In genomic region chr4:6748286-6748685, GRCh38 we compare ENCODE assay signal across 27 cellular contexts. TPM values are rescaled to one million over a fixed set of nuclear protein-coding genes. Genes with fewer than 3 reads are reported as not detected.
A peak's percentile ranks its signal among the peaks of the same experiment; 100 is the strongest.
DNase-seq lines count a peak whose midpoint lies in the region; ATAC-seq, FAIRE-seq and TF ChIP-seq lines count a peak whose summit lies in the region.
"Had no signal": no experiment of that assay in that cellular context is flagged by ENCODE, and none has a peak within 500 bp of the region (broad histone marks: within the 10 kb centered on the region; RNA-seq: fewer than 3 reads in every experiment).

No MANE protein-coding gene starts in this region.

- no TSS peak for BruUV-seq in MCF 10A (replicated peaks; lab: Mats Ljungman, UMichigan)
- no TSS peak for BruUV-seq in HepG2 (replicated peaks; lab: Mats Ljungman, UMichigan)

- H3K79me2 ChIP-seq in HepG2 (ENCODE audit: insufficient read depth, low read length) = no peaks in the 10 kb centered on the region

- H3K27me3 Mint-ChIP-seq in MCF 10A (ENCODE audit: insufficient read depth, unreplicated experiment) = no peaks in the 10 kb centered on the region
- H3K27me3 Mint-ChIP-seq: stimulated activated naive CD8-positive, alpha-beta T cell treated with anti-CD3 and anti-CD28 coated beads, Interleukin-15, amount 100 ng/mL, for 72 hours had no signal

- POLR2A ChIA-PET in MCF 10A (lab: Yijun Ruan, JAX) (interaction anchor here (1.3 to 2.0 kb wide), 2 partner anchors 16 to 20 kb away, joined by 4 to 15 read pairs; no protein-coding TSS in a partner anchor), HepG2 (lab: Yijun Ruan, JAX) (interaction anchor here (1.2 to 9.9 kb wide), 5 partner anchors 14 to 145 kb away, joined by 4 to 207 read pairs (median 18); no protein-coding TSS in a partner anchor)

- no peak for ATAC-seq in HepG2
- no peak for ATAC-seq in pancreas
- no peak for ATAC-seq in HG03196 (IDR thresholded peaks at IDR 0.05; ENCODE audit: unreplicated experiment)
- ATAC-seq: gastroesophageal sphincter; stimulated activated naive CD8-positive, alpha-beta T cell treated with anti-CD3 and anti-CD28 coated beads, Interleukin-15, amount 100 ng/mL, for 72 hours had no signal

- intact Hi-C loops in breast epithelium (cut with DNase I; ENCODE audit: low total_unique reads) (no loop called here), MCF 10A (cut with micrococcal nuclease) (no loop called here), HepG2 (cut with micrococcal nuclease; ENCODE audit: unreplicated experiment) (no loop called here), pancreas (cut with DNase I) (no loop called here)

- FAIRE-seq in HepG2 (lab: Jason Lieb, UNC) (no peak), pancreas (lab: Jason Lieb, UNC) (no peak)
- FAIRE-seq: G401.6, RCC 7860 had no signal

- TF ChIP-seq CTCF in breast epithelium (IDR thresholded peaks at IDR 0.05) (no peak), MCF 10A (IDR thresholded peaks at IDR 0.05; ENCODE audit: unreplicated experiment) (no peak), HepG2 (CRISPR knock-in tag; IDR thresholded peaks at IDR 0.05) (peak; percentile 13; the same call in 1 of the 2 replicates), pancreas (IDR thresholded peaks at IDR 0.05) (no peak)

- no peaks in the 10 kb centered on the region for H3K27me3 ChIP-seq in breast epithelium
- H3K27me3 ChIP-seq in HepG2 (ENCODE audit: control insufficient read depth in 1 of 2, insufficient read depth in 2 of 2, low read length in 2 of 2) = no peaks in the 10 kb centered on the region; a peak in 1 of 5 replicates
- no peaks in the 10 kb centered on the region for H3K27me3 ChIP-seq in pancreas
- H3K27me3 ChIP-seq: gastroesophageal sphincter, SJCRH30, spleen had no signal

- no peak for DNase-seq in breast epithelium (ENCODE audit: low spot score in 2 of 2)
- no peak for DNase-seq in MCF 10A (ENCODE audit: unreplicated experiment)
- DNase-seq in HepG2 (ENCODE audit: low spot score) = no peak
- no peak for DNase-seq in pancreas
- DNase-seq in activated CD4-positive, alpha-beta T cell treated with anti-CD3 and anti-CD28 coated beads for 48 hours = no peak
- DNase-seq in activated T-cell treated with anti-CD3 and anti-CD28 coated beads, Interleukin-2, amount 50 U/mL, for 1 hour = no peak
- DNase-seq in GM19240 (ENCODE audit: insufficient read length, low spot score) = no peak
- DNase-seq: activated CD4-positive, alpha-beta T cell treated with anti-CD3 and anti-CD28 coated beads, Interleukin-2, amount 50 U/mL, for 48 hours; activated CD4-positive, CD25-positive, alpha-beta regulatory T cell; activated naive CD4-positive, alpha-beta T cell; Calu3; H9; MM.1S; NCI-H1930; NCI-H2171 treated with DMSO at 0.1 percent for 48 hours; NCI-H526 treated with DMSO at 0.1 percent for 48 hours; SJCRH30; spleen; stimulated activated CD4-positive, alpha-beta T cell treated with anti-CD3 and anti-CD28 coated beads, Interleukin-2, amount 100 ng/mL, for 24 hours; stimulated activated CD8-positive, alpha-beta memory T cell treated with anti-CD3 and anti-CD28 coated beads, Interleukin-4, amount 100 ng/mL, for 48 hours; stimulated activated naive CD8-positive, alpha-beta T cell treated with anti-CD3 and anti-CD28 coated beads, Interleukin-15, amount 100 ng/mL, for 72 hours had no signal

- CTCF ChIA-PET in MCF 10A (lab: Yijun Ruan, JAX) (interaction anchor here (0.7 to 1.3 kb wide), 3 partner anchors 15 to 126 kb away, joined by 3 to 5 read pairs (median 4); no protein-coding TSS in a partner anchor), HepG2 (lab: Yijun Ruan, JAX; ENCODE audit: low intra/inter-chr PET ratio, low total read pairs) (no interaction called here)

- in situ Hi-C loops in HepG2 (cut with HindIII; ENCODE audit: extremely low pct_ligation_motif_present, low pct_unique_long_range_greater_than_20kb) = no loop called here

- TF ChIP-seq POLR2A in breast epithelium (IDR thresholded peaks at IDR 0.05) (no peak), HepG2 (IDR thresholded peaks at IDR 0.05; ENCODE audit: insufficient read depth in 1 of 2, low read depth in 2 of 2, low read length in 2 of 2) (no peak)

- H3K9me3 ChIP-seq in breast epithelium (no peaks in the 10 kb centered on the region), HepG2 (ENCODE audit: low read length) (no peaks in the 10 kb centered on the region), pancreas (no peaks in the 10 kb centered on the region)
- H3K9me3 ChIP-seq: gastroesophageal sphincter, SJCRH30, spleen had no signal

- H3K27ac ChIP-seq in breast epithelium (peak overlapping the region; percentile 76 to 85), HepG2 (ENCODE audit: extremely low read length, insufficient read depth, low read length) (no peak overlapping the region), pancreas (peak overlapping the region; percentile 60 to 84 (median 76))
- H3K27ac ChIP-seq: KMS-11 had no signal

- no peak overlapping the region for H3K27ac Mint-ChIP-seq in MCF 10A (ENCODE audit: low read depth, unreplicated experiment)
- H3K27ac Mint-ChIP-seq: H9; stimulated activated naive CD8-positive, alpha-beta T cell treated with anti-CD3 and anti-CD28 coated beads, Interleukin-15, amount 100 ng/mL, for 72 hours had no signal

- H2AFZ ChIP-seq in HepG2 (ENCODE audit: low read length) = no peak overlapping the region

- no peaks in the 10 kb centered on the region for H3K36me3 Mint-ChIP-seq in MCF 10A (ENCODE audit: insufficient read depth, unreplicated experiment)

- H3K4me3 Mint-ChIP-seq in MCF 10A (ENCODE audit: unreplicated experiment) = no peak overlapping the region
- H3K4me3 Mint-ChIP-seq: H9; stimulated activated naive CD8-positive, alpha-beta T cell treated with anti-CD3 and anti-CD28 coated beads, Interleukin-15, amount 100 ng/mL, for 72 hours had no signal

- no peaks in the 10 kb centered on the region for H3K9me3 Mint-ChIP-seq in MCF 10A (ENCODE audit: unreplicated experiment)
- H3K9me3 Mint-ChIP-seq: H9; stimulated activated naive CD8-positive, alpha-beta T cell treated with anti-CD3 and anti-CD28 coated beads, Interleukin-15, amount 100 ng/mL, for 72 hours had no signal

- H3K9ac ChIP-seq in HepG2 (ENCODE audit: insufficient read depth, low read depth, low read length) = 0 out of 2 replicates have a peak overlapping the region, but pooled peaks have one; percentile 65
- H3K9ac ChIP-seq: KMS-11 had no signal

- 53% methylated on average over 6 of the region's 9 CpGs for WGBS in HepG2 (ENCODE audit: low lambda C conversion rate)
- WGBS in pancreas, 2 donors = 76 to 83% methylated on average over 9 of the region's 9 CpGs

- H3K4me1 ChIP-seq in breast epithelium (peaks cover 19 to 27% of the 10 kb centered on the region in 2 donors), HepG2 (ENCODE audit: insufficient read depth, low read length) (peaks cover 76% of the 10 kb centered on the region), pancreas (peaks cover 7 to 14% (median 9%) of the 10 kb centered on the region in 3 donors)

- peak overlapping the region; percentile 82 for H3K4me2 ChIP-seq in HepG2 (ENCODE audit: low read depth, low read length)
- H3K4me2 ChIP-seq: KMS-11 had no signal

- TF ChIP-seq RAD21 in HepG2 (CRISPR knock-in tag; IDR thresholded peaks at IDR 0.05) = no peak

- H4K20me1 ChIP-seq in HepG2 (ENCODE audit: insufficient read depth, low read length) = no peaks in the 10 kb centered on the region

- TF ChIP-seq EP300 in HepG2 (IDR thresholded peaks at IDR 0.05; ENCODE audit: low read depth in 2 of 2, low read length in 2 of 2) = no peak
- TF ChIP-seq EP300 in HepG2 (CRISPR knock-in tag; IDR thresholded peaks at IDR 0.05; ENCODE audit: borderline replicate concordance) = no peak

- no peak overlapping the region for H3K4me3 ChIP-seq in breast epithelium
- peak overlapping the region in 1 of 3 experiments; percentile 77; a peak in 1 of 6 replicates for H3K4me3 ChIP-seq in HepG2 (replicated peaks in 1 of 3; ENCODE audit: insufficient read depth in 1 of 3, low read depth in 2 of 3, low read length in 3 of 3)
- no peak overlapping the region for H3K4me3 ChIP-seq in pancreas
- H3K4me3 ChIP-seq: gastroesophageal sphincter, spleen had no signal

- no peaks in the 10 kb centered on the region for H3K36me3 ChIP-seq in breast epithelium
- no peaks in the 10 kb centered on the region for H3K36me3 ChIP-seq in HepG2 (replicated peaks in 1 of 2; ENCODE audit: control insufficient read depth in 1 of 2, insufficient read depth in 2 of 2, low read length in 2 of 2)
- no peaks in the 10 kb centered on the region for H3K36me3 ChIP-seq in pancreas
- H3K36me3 ChIP-seq: gastroesophageal sphincter, SJCRH30, spleen had no signal

- H3K4me1 Mint-ChIP-seq in MCF 10A (ENCODE audit: insufficient read depth, unreplicated experiment) = peaks cover 23% of the 10 kb centered on the region

RNA-seq across cellular contexts. Expression of gene BLOC1S4, which starts 32.3 kb away (rescaled TPM):
- 10 to 100 TPM; 18.9 to 23.6 (median 19.8) TPM for total RNA-seq in breast epithelium
- 10.6 and 13.0 TPM in 2 replicates for total RNA-seq in MCF 10A (2022)
- 18.7 and 20.9 TPM in 2 replicates for total RNA-seq in HepG2 (2016; rRNA removed; fragmentation: Illumina TruSeq; extraction: Trizol)
- total RNA-seq in HepG2 (2016; cell fraction: cytosol; rRNA removed; fragmentation: Illumina TruSeq; extraction: Trizol; ENCODE audit: low read depth) = 4.7 and 6.1 TPM in 2 replicates
- total RNA-seq in HepG2 (2016; cell fraction: insoluble cytoplasmic fraction; rRNA removed; fragmentation: Illumina TruSeq; extraction: Trizol) = 19.1 and 20.1 TPM in 2 replicates
- total RNA-seq in HepG2 (2016; cell fraction: membrane; rRNA removed; fragmentation: Illumina TruSeq; extraction: Trizol) = 11.7 and 12.0 TPM in 2 replicates
- total RNA-seq in HepG2 (2016; cell fraction: nucleus; rRNA removed; fragmentation: Illumina TruSeq; extraction: Trizol) = 7.6 and 7.9 TPM in 2 replicates
- polyA plus RNA-seq in HepG2 (2011; rRNA removed) = 15.5 and 17.6 TPM in 2 replicates
- 19.4 and 26.2 TPM in 2 replicates for polyA plus RNA-seq in HepG2 (2011; cell fraction: cytosol; rRNA removed)
- 9.3 and 10.5 TPM in 2 replicates for polyA plus RNA-seq in HepG2 (2011; cell fraction: nucleus; rRNA removed)
- 10.5 and 11.1 TPM in 2 replicates for polyA plus RNA-seq in HepG2 (2012)
- 3.6 and 4.1 TPM in 2 replicates for polyA plus RNA-seq in HepG2 (2016; cell fraction: cytosol; fragmentation: Illumina TruSeq; extraction: Trizol; ENCODE audit: low read depth)
- 22.2 and 23.4 TPM in 2 replicates for polyA plus RNA-seq in HepG2 (2016; cell fraction: insoluble cytoplasmic fraction; fragmentation: Illumina TruSeq; extraction: Trizol; ENCODE audit: low read depth)
- 7.5 and 8.0 TPM in 2 replicates for polyA plus RNA-seq in HepG2 (2016; cell fraction: membrane; fragmentation: Illumina TruSeq; extraction: Trizol; ENCODE audit: low read depth)
- polyA plus RNA-seq in HepG2 (2016; cell fraction: nucleus; fragmentation: Illumina TruSeq; extraction: Trizol; ENCODE audit: insufficient read depth, low read depth) = 10.3 and 14.0 TPM in 2 replicates
- polyA minus RNA-seq in HepG2 (2011; rRNA and poly(A)+ RNA removed; ENCODE audit: low replicate concordance) = 5.1 and 16.2 TPM in 2 replicates
- polyA minus RNA-seq in HepG2 (2011; cell fraction: cytosol; rRNA and poly(A)+ RNA removed) = 9.3 and 9.9 TPM in 2 replicates
- polyA minus RNA-seq in HepG2 (2011; cell fraction: nucleus; rRNA and poly(A)+ RNA removed) = 5.5 and 7.0 TPM in 2 replicates
- total RNA-seq in pancreas = 1 to 10 TPM; 3.7 to 7.1 (median 5.1) TPM
- 1 to 10 TPM; 3.3 to 8.4 TPM for polyA plus RNA-seq in pancreas

RNA-seq across cellular contexts. Expression of gene KIAA0232, which starts 34.2 kb away (rescaled TPM):
- total RNA-seq in breast epithelium (10 to 100 TPM; 31.5 to 40.8 (median 31.7) TPM), MCF 10A (2022) (15.6 and 19.2 TPM in 2 replicates), HepG2 (2016; rRNA removed; fragmentation: Illumina TruSeq; extraction: Trizol) (17.1 and 24.1 TPM in 2 replicates), pancreas (10 to 100 TPM in 2 of 6 donors, 1 to 10 TPM in 4; 7.0 to 12.4 (median 8.9) TPM)
- 10.8 and 11.4 TPM in 2 replicates for total RNA-seq in HepG2 (2016; cell fraction: cytosol; rRNA removed; fragmentation: Illumina TruSeq; extraction: Trizol; ENCODE audit: low read depth)
- 17.2 and 22.3 TPM in 2 replicates for total RNA-seq in HepG2 (2016; cell fraction: insoluble cytoplasmic fraction; rRNA removed; fragmentation: Illumina TruSeq; extraction: Trizol)
- total RNA-seq in HepG2 (2016; cell fraction: membrane; rRNA removed; fragmentation: Illumina TruSeq; extraction: Trizol) = 11.9 and 12.9 TPM in 2 replicates
- total RNA-seq in HepG2 (2016; cell fraction: nucleus; rRNA removed; fragmentation: Illumina TruSeq; extraction: Trizol) = 25.6 and 32.5 TPM in 2 replicates
- polyA plus RNA-seq in HepG2 (2011; rRNA removed) (7.8 and 8.1 TPM in 2 replicates), pancreas (1 to 10 TPM; 4.0 to 8.9 TPM)
- polyA plus RNA-seq in HepG2 (2011; cell fraction: cytosol; rRNA removed) = 3.8 and 5.9 TPM in 2 replicates
- polyA plus RNA-seq in HepG2 (2011; cell fraction: nucleus; rRNA removed) = 9.7 and 12.4 TPM in 2 replicates
- 10.7 and 10.9 TPM in 2 replicates for polyA plus RNA-seq in HepG2 (2012)
- 0.92 and 1.4 TPM in 2 replicates for polyA plus RNA-seq in HepG2 (2016; cell fraction: cytosol; fragmentation: Illumina TruSeq; extraction: Trizol; ENCODE audit: low read depth)
- polyA plus RNA-seq in HepG2 (2016; cell fraction: insoluble cytoplasmic fraction; fragmentation: Illumina TruSeq; extraction: Trizol; ENCODE audit: low read depth) = 13.7 and 13.8 TPM in 2 replicates
- polyA plus RNA-seq in HepG2 (2016; cell fraction: membrane; fragmentation: Illumina TruSeq; extraction: Trizol; ENCODE audit: low read depth) = 2.4 and 2.8 TPM in 2 replicates
- 20.4 and 20.5 TPM in 2 replicates for polyA plus RNA-seq in HepG2 (2016; cell fraction: nucleus; fragmentation: Illumina TruSeq; extraction: Trizol; ENCODE audit: insufficient read depth, low read depth)
- 22.4 and 23.8 TPM in 2 replicates for polyA minus RNA-seq in HepG2 (2011; rRNA and poly(A)+ RNA removed; ENCODE audit: low replicate concordance)
- polyA minus RNA-seq in HepG2 (2011; cell fraction: cytosol; rRNA and poly(A)+ RNA removed) = 6.6 and 9.1 TPM in 2 replicates
- 29.7 and 41.5 TPM in 2 replicates for polyA minus RNA-seq in HepG2 (2011; cell fraction: nucleus; rRNA and poly(A)+ RNA removed)

RNA-seq across cellular contexts. Expression of gene MRFAP1L1, which starts 38.6 kb away (rescaled TPM):
- 10 to 100 TPM; 48.0 to 78.0 (median 70.1) TPM for total RNA-seq in breast epithelium
- 42.5 and 63.2 TPM in 2 replicates for total RNA-seq in MCF 10A (2022)
- total RNA-seq in HepG2 (2016; rRNA removed; fragmentation: Illumina TruSeq; extraction: Trizol) = 76.6 and 124 TPM in 2 replicates
- 12.0 and 14.9 TPM in 2 replicates for total RNA-seq in HepG2 (2016; cell fraction: cytosol; rRNA removed; fragmentation: Illumina TruSeq; extraction: Trizol; ENCODE audit: low read depth)
- total RNA-seq in HepG2 (2016; cell fraction: insoluble cytoplasmic fraction; rRNA removed; fragmentation: Illumina TruSeq; extraction: Trizol) = 82.6 and 130 TPM in 2 replicates
- 36.1 and 39.2 TPM in 2 replicates for total RNA-seq in HepG2 (2016; cell fraction: membrane; rRNA removed; fragmentation: Illumina TruSeq; extraction: Trizol)
- total RNA-seq in HepG2 (2016; cell fraction: nucleus; rRNA removed; fragmentation: Illumina TruSeq; extraction: Trizol) = 35.4 and 41.2 TPM in 2 replicates
- 39.9 and 44.8 TPM in 2 replicates for polyA plus RNA-seq in HepG2 (2011; rRNA removed)
- 29.0 and 43.5 TPM in 2 replicates for polyA plus RNA-seq in HepG2 (2011; cell fraction: cytosol; rRNA removed)
- polyA plus RNA-seq in HepG2 (2011; cell fraction: nucleus; rRNA removed) = 12.5 and 20.0 TPM in 2 replicates
- 55.6 and 62.7 TPM in 2 replicates for polyA plus RNA-seq in HepG2 (2012)
- polyA plus RNA-seq in HepG2 (2016; cell fraction: cytosol; fragmentation: Illumina TruSeq; extraction: Trizol; ENCODE audit: low read depth) = 6.5 and 6.6 TPM in 2 replicates
- polyA plus RNA-seq in HepG2 (2016; cell fraction: insoluble cytoplasmic fraction; fragmentation: Illumina TruSeq; extraction: Trizol; ENCODE audit: low read depth) = 143 and 162 TPM in 2 replicates
- 21.2 and 21.7 TPM in 2 replicates for polyA plus RNA-seq in HepG2 (2016; cell fraction: membrane; fragmentation: Illumina TruSeq; extraction: Trizol; ENCODE audit: low read depth)
- polyA plus RNA-seq in HepG2 (2016; cell fraction: nucleus; fragmentation: Illumina TruSeq; extraction: Trizol; ENCODE audit: insufficient read depth, low read depth) = 60.2 and 60.7 TPM in 2 replicates
- polyA minus RNA-seq in HepG2 (2011; rRNA and poly(A)+ RNA removed; ENCODE audit: low replicate concordance) = 10.4 and 12.8 TPM in 2 replicates
- 13.6 and 15.5 TPM in 2 replicates for polyA minus RNA-seq in HepG2 (2011; cell fraction: cytosol; rRNA and poly(A)+ RNA removed)
- polyA minus RNA-seq in HepG2 (2011; cell fraction: nucleus; rRNA and poly(A)+ RNA removed) = 16.1 and 16.2 TPM in 2 replicates
- total RNA-seq in pancreas = 10 to 100 TPM; 12.4 to 26.6 (median 20.4) TPM
- polyA plus RNA-seq in pancreas = 10 to 100 TPM; 23.5 to 39.8 TPM

RNA-seq across cellular contexts. Expression of gene S100P, which starts 54.6 kb away (rescaled TPM):
- total RNA-seq in breast epithelium = under 1 TPM in 2 of 3 donors, not detected in 1; 0.29 to 0.98 TPM
- total RNA-seq in MCF 10A (2022) = 55.6 and 97.6 TPM in 2 replicates
- 278 and 348 TPM in 2 replicates for total RNA-seq in HepG2 (2016; rRNA removed; fragmentation: Illumina TruSeq; extraction: Trizol)
- total RNA-seq in HepG2 (2016; cell fraction: cytosol; rRNA removed; fragmentation: Illumina TruSeq; extraction: Trizol; ENCODE audit: low read depth) = 36.9 and 39.1 TPM in 2 replicates
- 251 and 366 TPM in 2 replicates for total RNA-seq in HepG2 (2016; cell fraction: insoluble cytoplasmic fraction; rRNA removed; fragmentation: Illumina TruSeq; extraction: Trizol)
- 71.8 and 83.2 TPM in 2 replicates for total RNA-seq in HepG2 (2016; cell fraction: membrane; rRNA removed; fragmentation: Illumina TruSeq; extraction: Trizol)
- total RNA-seq in HepG2 (2016; cell fraction: nucleus; rRNA removed; fragmentation: Illumina TruSeq; extraction: Trizol) = 84.8 and 90.9 TPM in 2 replicates
- polyA plus RNA-seq in HepG2 (2011; rRNA removed) = 1,649 and 1,898 TPM in 2 replicates
- polyA plus RNA-seq in HepG2 (2011; cell fraction: cytosol; rRNA removed) = 422 and 472 TPM in 2 replicates
- polyA plus RNA-seq in HepG2 (2011; cell fraction: nucleus; rRNA removed) = 82.9 and 122 TPM in 2 replicates
- polyA plus RNA-seq in HepG2 (2012) = 700 and 2,334 TPM in 2 replicates
- 30.5 and 35.0 TPM in 2 replicates for polyA plus RNA-seq in HepG2 (2016; cell fraction: cytosol; fragmentation: Illumina TruSeq; extraction: Trizol; ENCODE audit: low read depth)
- polyA plus RNA-seq in HepG2 (2016; cell fraction: insoluble cytoplasmic fraction; fragmentation: Illumina TruSeq; extraction: Trizol; ENCODE audit: low read depth) = 150 and 168 TPM in 2 replicates
- polyA plus RNA-seq in HepG2 (2016; cell fraction: membrane; fragmentation: Illumina TruSeq; extraction: Trizol; ENCODE audit: low read depth) = 38.8 and 42.8 TPM in 2 replicates
- polyA plus RNA-seq in HepG2 (2016; cell fraction: nucleus; fragmentation: Illumina TruSeq; extraction: Trizol; ENCODE audit: insufficient read depth, low read depth) = 79.1 and 81.3 TPM in 2 replicates
- 151 and 198 TPM in 2 replicates for polyA minus RNA-seq in HepG2 (2011; rRNA and poly(A)+ RNA removed; ENCODE audit: low replicate concordance)
- 87.0 and 146 TPM in 2 replicates for polyA minus RNA-seq in HepG2 (2011; cell fraction: cytosol; rRNA and poly(A)+ RNA removed)
- 37.3 and 51.0 TPM in 2 replicates for polyA minus RNA-seq in HepG2 (2011; cell fraction: nucleus; rRNA and poly(A)+ RNA removed)
- 10 to 100 TPM in 1 of 6 donors, 1 to 10 TPM in 1, not detected in 4; 1.7 to 15.7 TPM for total RNA-seq in pancreas
- polyA plus RNA-seq in pancreas = 1 to 10 TPM in 1 of 2 donors, under 1 TPM in 1; 0.42 to 1.3 TPM
- total RNA-seq: A172, H9 had no signal
